ENCODE assay signal across 1 cellular context in genomic region chr1:222026280-222026679, GRCh38.
TF ChIP-seq lines count a peak whose summit lies in the region.

No MANE protein-coding gene starts in this region.

TF ChIP-seq in GM23338, 12 proteins besides CTCF, POLR2A, EP300 and RAD21 (continued from another document):
- TF ChIP-seq ETS1 (IDR thresholded peaks at IDR 0.05) (no peak), ZNF331 (CRISPR knock-in tag; IDR thresholded peaks at IDR 0.05; ENCODE audit: low read depth) (no peak)
TF ChIP-seq in GM23338: peak in this region for 0.
